ENCODE assay signal across 12 cellular contexts in the genomic region with DNA sequence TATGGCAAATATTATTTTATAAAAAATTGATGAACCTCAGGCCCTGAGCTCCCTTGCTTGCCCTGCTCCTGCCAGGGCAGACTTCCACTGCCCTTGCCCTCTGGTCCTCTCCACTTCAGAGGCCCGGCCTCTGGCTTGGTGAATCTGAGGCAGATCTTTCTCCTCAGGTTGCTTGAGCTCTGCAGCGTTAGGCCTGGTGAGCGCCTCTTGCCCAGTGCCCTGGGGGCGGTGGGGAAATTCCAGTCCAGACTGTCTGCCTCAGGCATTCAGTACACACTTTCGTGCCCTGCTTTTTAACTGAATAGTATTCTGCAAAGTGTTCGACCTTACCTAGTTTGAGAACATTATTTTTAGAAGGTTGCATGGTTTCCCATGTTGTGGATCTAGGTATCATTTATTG.
"Had no signal": no experiment of that assay in that cellular context is flagged by ENCODE, and none has a peak within 500 bp of the region (broad histone marks: within the 10 kb centered on the region; RNA-seq: fewer than 3 reads in every experiment).

No MANE protein-coding gene starts in this region.

- H3K27ac Mint-ChIP-seq: effector memory CD8-positive, alpha-beta T cell had no signal

- H3K4me3 Mint-ChIP-seq: central memory CD8-positive, alpha-beta T cell; effector memory CD8-positive, alpha-beta T cell; neural crest cell had no signal

- DNase-seq: activated gamma-delta T cell; activated T-cell treated with anti-CD3 and anti-CD28 coated beads, Interleukin-2, amount 50 U/mL, for 48 hours; cortex of kidney; effector memory CD8-positive, alpha-beta T cell; gastrocnemius medialis; kidney glomerular epithelial cell; ovary; SJCRH30; T-helper 1 cell; transverse colon had no signal

- H3K9me3 Mint-ChIP-seq: central memory CD8-positive, alpha-beta T cell; effector memory CD8-positive, alpha-beta T cell had no signal

- H3K4me1 Mint-ChIP-seq: central memory CD8-positive, alpha-beta T cell; neural crest cell had no signal

- ATAC-seq: effector memory CD8-positive, alpha-beta T cell; gastrocnemius medialis had no signal
